Comparison of ENCODE assay signal across 14 cellular contexts in the genomic region with DNA sequence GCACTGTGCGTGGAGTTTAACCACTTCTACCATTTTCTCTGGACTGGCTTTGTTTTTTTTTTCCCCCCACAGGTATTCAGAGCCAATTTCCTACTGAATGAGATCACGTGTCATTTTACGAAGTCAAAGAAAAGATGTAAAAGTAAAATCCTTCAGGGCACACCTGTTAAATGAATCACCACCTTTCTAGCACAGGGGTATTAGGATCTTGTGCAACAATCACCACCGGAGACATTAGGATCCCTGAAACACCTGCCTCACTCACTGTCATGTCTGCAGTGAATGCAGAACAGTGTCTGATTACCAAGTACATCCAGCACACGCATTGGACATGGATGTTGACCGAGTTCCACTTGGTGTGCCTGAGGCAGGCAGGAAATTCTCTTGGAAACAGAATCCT. TPM values are rescaled to one million over a fixed set of nuclear protein-coding genes. Genes with fewer than 3 reads are reported as not detected.
DNase-seq lines count a peak whose midpoint lies in the region; ATAC-seq and TF ChIP-seq lines count a peak whose summit lies in the region.
"Had no signal": no experiment of that assay in that cellular context is flagged by ENCODE, and none has a peak within 500 bp of the region (broad histone marks: within the 10 kb centered on the region; RNA-seq: fewer than 3 reads in every experiment).

No MANE protein-coding gene starts in this region.

- no peaks in the 10 kb centered on the region for H3K27me3 Mint-ChIP-seq in activated T-cell treated with anti-CD3 and anti-CD28 coated beads, Interleukin-2, amount 50 U/mL, for 72 hours (ENCODE audit: low read depth)
- H3K27me3 Mint-ChIP-seq in activated T-cell treated with anti-CD3 and anti-CD28 coated beads, Interleukin-2, amount 50 U/mL, for 4 hours (ENCODE audit: low read depth) = no peaks in the 10 kb centered on the region
- H3K27me3 Mint-ChIP-seq in effector memory CD8-positive, alpha-beta T cell = no peaks in the 10 kb centered on the region
- H3K27me3 Mint-ChIP-seq in activated T-helper 1 cell treated with anti-CD3 and anti-CD28 coated beads, Interleukin-12 subunit alpha, Interleukin-12 subunit beta, Interleukin-2, Interleukin-4 antibody, amounts not matched to agents 30 ng/mL and 10 ng/mL and 1 ng/mL, durations not matched to agents 14 hours and 24 hours and 36 hours (ENCODE audit: insufficient read depth) = no peaks in the 10 kb centered on the region

- peaks cover 3 to 8% of the 10 kb centered on the region in 2 donors for H3K36me3 Mint-ChIP-seq in activated T-cell treated with anti-CD3 and anti-CD28 coated beads, Interleukin-2, amount 50 U/mL, for 72 hours (ENCODE audit: insufficient read depth in 2 of 2)
- H3K36me3 Mint-ChIP-seq in activated T-cell treated with anti-CD3 and anti-CD28 coated beads, Interleukin-2, amount 50 U/mL, for 4 hours (ENCODE audit: insufficient read depth) = peaks cover 17% of the 10 kb centered on the region
- H3K36me3 Mint-ChIP-seq in effector memory CD8-positive, alpha-beta T cell (ENCODE audit: insufficient read depth) = peaks cover 43% of the 10 kb centered on the region
- H3K36me3 Mint-ChIP-seq in activated T-helper 1 cell treated with anti-CD3 and anti-CD28 coated beads, Interleukin-12 subunit alpha, Interleukin-12 subunit beta, Interleukin-2, Interleukin-4 antibody, amounts not matched to agents 30 ng/mL and 10 ng/mL and 1 ng/mL, durations not matched to agents 14 hours and 24 hours and 36 hours (ENCODE audit: low read depth) = peaks cover 5% of the 10 kb centered on the region

- in situ Hi-C loops in gastrocnemius medialis (cut with MboI; ENCODE audit: low sequenced_read_pairs in 4 of 4) = loop anchor here in 1 of 4 donors (5.0 kb wide), 1 partner anchor 33 kb away; no protein-coding TSS in a partner anchor

- H3K27ac Mint-ChIP-seq in activated T-cell treated with anti-CD3 and anti-CD28 coated beads, Interleukin-2, amount 50 U/mL, for 72 hours = peak overlapping the region; percentile 3
- H3K27ac Mint-ChIP-seq in effector memory CD8-positive, alpha-beta T cell = peak overlapping the region; percentile 27 to 42
- H3K27ac Mint-ChIP-seq in activated T-helper 1 cell treated with anti-CD3 and anti-CD28 coated beads, Interleukin-12 subunit alpha, Interleukin-12 subunit beta, Interleukin-2, Interleukin-4 antibody, amounts not matched to agents 30 ng/mL and 10 ng/mL and 1 ng/mL, durations not matched to agents 14 hours and 24 hours and 36 hours = no peak overlapping the region

- DNase-seq in activated T-cell treated with anti-CD3 and anti-CD28 coated beads, Interleukin-2, amount 50 U/mL, for 72 hours = no peak
- no peak for DNase-seq in activated T-cell treated with anti-CD3 and anti-CD28 coated beads, Interleukin-2, amount 50 U/mL, for 4 hours
- peak; percentile 60 for DNase-seq in NCI-H510A treated with DMSO at 0.1 percent for 48 hours (lab: John Stamatoyannopoulos, UW)
- DNase-seq in effector memory CD8-positive, alpha-beta T cell = no peak
- DNase-seq in gastrocnemius medialis = peak; percentile 69 to 78
- no peak for DNase-seq in dermis blood vessel endothelial cell
- DNase-seq in activated T-helper 1 cell treated with anti-CD3 and anti-CD28 coated beads, Interleukin-12 subunit alpha, Interleukin-12 subunit beta, Interleukin-2, Interleukin-4 antibody, amounts not matched to agents 30 ng/mL and 10 ng/mL and 1 ng/mL, durations not matched to agents 14 hours and 24 hours and 36 hours (ENCODE audit: low spot score) = no peak
- DNase-seq: brain microvascular endothelial cell, mesenchymal stem cell, MG63, NCI-H524 treated with DMSO at 0.1 percent for 48 hours, pancreas had no signal

- intact Hi-C loops in gastrocnemius medialis (cut with DNase I; ENCODE audit: low total_unique reads) = loop anchor here (1.0 to 10.0 kb wide), 3 partner anchors 32 to 1150 kb away; no protein-coding TSS in a partner anchor
- intact Hi-C loops in activated T-helper 1 cell treated with anti-CD3 and anti-CD28 coated beads, Interleukin-12 subunit alpha, Interleukin-12 subunit beta, Interleukin-2, Interleukin-4 antibody, amounts not matched to agents 30 ng/mL and 10 ng/mL and 1 ng/mL, durations not matched to agents 14 hours and 24 hours and 36 hours (cut with micrococcal nuclease) = no loop called here

- H3K4me3 Mint-ChIP-seq in activated T-cell treated with anti-CD3 and anti-CD28 coated beads, Interleukin-2, amount 50 U/mL, for 72 hours = peak overlapping the region; percentile 4 to 37
- no peak overlapping the region for H3K4me3 Mint-ChIP-seq in activated T-cell treated with anti-CD3 and anti-CD28 coated beads, Interleukin-2, amount 50 U/mL, for 4 hours
- H3K4me3 Mint-ChIP-seq in effector memory CD8-positive, alpha-beta T cell = peak overlapping the region; percentile 43 to 67
- H3K4me3 Mint-ChIP-seq in activated T-helper 1 cell treated with anti-CD3 and anti-CD28 coated beads, Interleukin-12 subunit alpha, Interleukin-12 subunit beta, Interleukin-2, Interleukin-4 antibody, amounts not matched to agents 30 ng/mL and 10 ng/mL and 1 ng/mL, durations not matched to agents 14 hours and 24 hours and 36 hours = no peak overlapping the region

- H3K9me3 Mint-ChIP-seq in activated T-cell treated with anti-CD3 and anti-CD28 coated beads, Interleukin-2, amount 50 U/mL, for 72 hours = no peaks in the 10 kb centered on the region
- no peaks in the 10 kb centered on the region for H3K9me3 Mint-ChIP-seq in activated T-cell treated with anti-CD3 and anti-CD28 coated beads, Interleukin-2, amount 50 U/mL, for 4 hours
- no peaks in the 10 kb centered on the region for H3K9me3 Mint-ChIP-seq in effector memory CD8-positive, alpha-beta T cell
- H3K9me3 Mint-ChIP-seq in activated T-helper 1 cell treated with anti-CD3 and anti-CD28 coated beads, Interleukin-12 subunit alpha, Interleukin-12 subunit beta, Interleukin-2, Interleukin-4 antibody, amounts not matched to agents 30 ng/mL and 10 ng/mL and 1 ng/mL, durations not matched to agents 14 hours and 24 hours and 36 hours = no peaks in the 10 kb centered on the region

- TF ChIP-seq POLR2A in gastrocnemius medialis (IDR thresholded peaks at IDR 0.05) = no peak

- H3K36me3 ChIP-seq in gastrocnemius medialis = no peaks in the 10 kb centered on the region
- H3K36me3 ChIP-seq: brain microvascular endothelial cell, pancreas had no signal

- H3K27ac ChIP-seq in gastrocnemius medialis = peak overlapping the region; percentile 77 to 98 (median 90)
- H3K27ac ChIP-seq: brain microvascular endothelial cell, pancreas had no signal

- H3K4me1 ChIP-seq in gastrocnemius medialis = peaks cover 87 to 92% of the 10 kb centered on the region in 2 donors

- H3K4me1 Mint-ChIP-seq in activated T-cell treated with anti-CD3 and anti-CD28 coated beads, Interleukin-2, amount 50 U/mL, for 72 hours (ENCODE audit: low read depth) = peaks cover 91% of the 10 kb centered on the region
- peaks cover 84% of the 10 kb centered on the region for H3K4me1 Mint-ChIP-seq in activated T-cell treated with anti-CD3 and anti-CD28 coated beads, Interleukin-2, amount 50 U/mL, for 4 hours (ENCODE audit: low read depth)
- peaks cover 69 to 72% of the 10 kb centered on the region in 2 donors for H3K4me1 Mint-ChIP-seq in effector memory CD8-positive, alpha-beta T cell (ENCODE audit: low read depth in 2 of 2)
- H3K4me1 Mint-ChIP-seq in activated T-helper 1 cell treated with anti-CD3 and anti-CD28 coated beads, Interleukin-12 subunit alpha, Interleukin-12 subunit beta, Interleukin-2, Interleukin-4 antibody, amounts not matched to agents 30 ng/mL and 10 ng/mL and 1 ng/mL, durations not matched to agents 14 hours and 24 hours and 36 hours (ENCODE audit: low read depth) = peaks cover 65% of the 10 kb centered on the region

- H3K4me3 ChIP-seq in gastrocnemius medialis = no peak overlapping the region
- H3K4me3 ChIP-seq: HAP-1, MG63, pancreas had no signal

- ATAC-seq in activated T-cell treated with anti-CD3 and anti-CD28 coated beads, Interleukin-2, amount 50 U/mL, for 72 hours (replicated peaks in 1 of 2) = no peak
- no peak for ATAC-seq in activated T-cell treated with anti-CD3 and anti-CD28 coated beads, Interleukin-2, amount 50 U/mL, for 4 hours
- ATAC-seq in effector memory CD8-positive, alpha-beta T cell (replicated peaks) = no peak
- ATAC-seq in gastrocnemius medialis (peak; percentile 90 to 93), GM19351 (IDR thresholded peaks at IDR 0.05; ENCODE audit: unreplicated experiment) (no peak)
- ATAC-seq: pancreas had no signal

- no peaks in the 10 kb centered on the region for H3K9me3 ChIP-seq in gastrocnemius medialis
- H3K9me3 ChIP-seq: HAP-1, MG63, pancreas had no signal

- TF ChIP-seq CTCF in gastrocnemius medialis (IDR thresholded peaks at IDR 0.05 in 4 of 5, conservative IDR thresholded peaks at IDR 0.05 in 1 of 5) = no peak

- H3K27me3 ChIP-seq in gastrocnemius medialis = no peaks in the 10 kb centered on the region
- H3K27me3 ChIP-seq: brain microvascular endothelial cell, MG63, pancreas had no signal

RNA-seq across cellular contexts. Expression of a gene that starts 17.2 kb away (rescaled TPM):
- total RNA-seq in activated T-cell treated with anti-CD3 and anti-CD28 coated beads, Interleukin-2, amount 50 U/mL, for 72 hours = 100 to 1,000 TPM; 161 to 187 TPM
- total RNA-seq in activated T-cell treated with anti-CD3 and anti-CD28 coated beads, Interleukin-2, amount 50 U/mL, for 4 hours = 100 to 1,000 TPM; 102 to 113 (median 112) TPM
- 10 to 100 TPM; 64.8 to 83.2 (median 73.9) TPM for total RNA-seq in gastrocnemius medialis
- total RNA-seq in dermis blood vessel endothelial cell = 10.9 and 21.3 TPM in 2 replicates
- 122 and 129 TPM in 2 replicates for total RNA-seq in activated T-helper 1 cell treated with anti-CD3 and anti-CD28 coated beads, Interleukin-12 subunit alpha, Interleukin-12 subunit beta, Interleukin-2, Interleukin-4 antibody, amounts not matched to agents 30 ng/mL and 10 ng/mL and 1 ng/mL, durations not matched to agents 14 hours and 24 hours and 36 hours

Comparison
In these comparisons a context has a peak if more than half of its experiments do, and no peak if none do; other contexts are left out.
1. H3K4me3 Mint-ChIP-seq: peak in activated T-cell treated with anti-CD3 and anti-CD28 coated beads, Interleukin-2, amount 50 U/mL, for 72 hours (2 of 2) and effector memory CD8-positive, alpha-beta T cell (2 of 2); none in activated T-cell treated with anti-CD3 and anti-CD28 coated beads, Interleukin-2, amount 50 U/mL, for 4 hours (single experiment) and activated T-helper 1 cell treated with anti-CD3 and anti-CD28 coated beads, Interleukin-12 subunit alpha, Interleukin-12 subunit beta, Interleukin-2, Interleukin-4 antibody, amounts not matched to agents 30 ng/mL and 10 ng/mL and 1 ng/mL, durations not matched to agents 14 hours and 24 hours and 36 hours (single experiment).
2. ATAC-seq: peak in gastrocnemius medialis (2 of 2); none in activated T-cell treated with anti-CD3 and anti-CD28 coated beads, Interleukin-2, amount 50 U/mL, for 72 hours (0 of 2), activated T-cell treated with anti-CD3 and anti-CD28 coated beads, Interleukin-2, amount 50 U/mL, for 4 hours (0 of 2), effector memory CD8-positive, alpha-beta T cell (single experiment) and GM19351 (single experiment).
3. DNase-seq: peak in NCI-H510A treated with DMSO at 0.1 percent for 48 hours (single experiment) and gastrocnemius medialis (2 of 2); none in activated T-cell treated with anti-CD3 and anti-CD28 coated beads, Interleukin-2, amount 50 U/mL, for 72 hours (0 of 2), activated T-cell treated with anti-CD3 and anti-CD28 coated beads, Interleukin-2, amount 50 U/mL, for 4 hours (single experiment), effector memory CD8-positive, alpha-beta T cell (0 of 3), dermis blood vessel endothelial cell (single experiment) and activated T-helper 1 cell treated with anti-CD3 and anti-CD28 coated beads, Interleukin-12 subunit alpha, Interleukin-12 subunit beta, Interleukin-2, Interleukin-4 antibody, amounts not matched to agents 30 ng/mL and 10 ng/mL and 1 ng/mL, durations not matched to agents 14 hours and 24 hours and 36 hours (single experiment).